Comparison of ENCODE assay signal across 8 cellular contexts in the genomic region with DNA sequence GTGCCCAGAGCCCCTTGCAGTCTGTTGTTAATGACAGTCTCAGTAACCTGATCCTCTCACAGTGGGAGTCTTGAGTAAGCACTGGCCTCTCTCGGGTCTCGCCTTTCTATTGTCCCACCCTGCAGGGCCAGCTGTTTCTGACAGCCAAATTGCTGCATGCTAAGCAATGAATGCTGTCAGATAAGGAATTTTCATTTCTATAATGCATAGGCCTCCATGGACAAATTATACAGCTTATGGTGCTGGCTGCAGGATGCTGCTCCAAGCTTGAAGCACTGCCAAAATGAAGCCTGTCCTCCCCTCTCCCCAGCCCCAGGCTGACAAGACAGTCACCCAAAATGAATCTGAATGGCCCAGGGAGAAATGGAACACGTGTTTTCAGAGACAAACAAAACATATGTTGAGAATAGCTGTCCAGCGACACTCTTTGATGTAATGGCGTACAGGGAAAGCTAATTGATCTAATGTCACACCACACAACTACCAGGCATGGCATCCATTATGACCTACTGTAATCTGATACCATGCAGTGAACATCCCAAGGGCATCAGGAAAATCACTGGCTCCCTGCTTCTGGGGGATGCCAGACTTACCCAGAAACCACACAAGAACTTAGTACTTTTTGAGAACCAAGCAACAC. TPM values are rescaled to one million over a fixed set of nuclear protein-coding genes. Genes with fewer than 3 reads are reported as not detected.
DNase-seq lines count a peak whose midpoint lies in the region; ATAC-seq, FAIRE-seq and TF ChIP-seq lines count a peak whose summit lies in the region.

No MANE protein-coding gene starts in this region.

- H3K4me3 Mint-ChIP-seq in nephron, result peak overlapping the region; percentile 52 to 80 (median 74)

- peaks cover 84% of the 10 kb centered on the region for H3K4me1 Mint-ChIP-seq in nephron

- FAIRE-seq in frontal cortex (lab: Jason Lieb, UNC), result no peak

- DNase-seq in DMS79 treated with DMSO at 0.1 percent for 48 hours (lab: John Stamatoyannopoulos, UW) (peak; percentile 82), NCI-H2227 (lab: John Stamatoyannopoulos, UW; ENCODE audit: unreplicated experiment) (peak; percentile 97), choroid plexus epithelial cell (ENCODE audit: low read depth) (peak; percentile 81), frontal cortex (ENCODE audit: low spot score in 2 of 2) (no peak)
- no peak for DNase-seq in stimulated activated CD4-positive, alpha-beta T cell treated with anti-CD3 and anti-CD28 coated beads, Interleukin-1b, Interleukin-23, amount 100 ng/mL, for 48 hours
- DNase-seq in activated CD4-positive, alpha-beta T cell treated with anti-CD3 and anti-CD28 coated beads for 4 hours, result no peak

- H3K36me3 Mint-ChIP-seq in nephron (ENCODE audit: low read depth), result peaks cover 8% of the 10 kb centered on the region

- H3K4me3 ChIP-seq in choroid plexus epithelial cell (ENCODE audit: low read depth, low read length), result no peak overlapping the region

- no peaks in the 10 kb centered on the region for H3K9me3 Mint-ChIP-seq in nephron

- H3K27ac Mint-ChIP-seq in nephron, result peak overlapping the region; percentile 96 to 99 (median 97)

- TF ChIP-seq CTCF in choroid plexus epithelial cell (conservative IDR thresholded peaks at IDR 0.05; ENCODE audit: low read depth, low read length), result no peak
- no peak for TF ChIP-seq CTCF in nephron (IDR thresholded peaks at IDR 0.05; ENCODE audit: unreplicated experiment in 3 of 3)

- ATAC-seq in HG02642 (IDR thresholded peaks at IDR 0.05; ENCODE audit: poor library complexity, unreplicated experiment), result no peak

- no peaks in the 10 kb centered on the region for H3K27me3 Mint-ChIP-seq in nephron (ENCODE audit: low read depth)

RNA-seq across cellular contexts. Expression of gene ACVR1, which starts 36.8 kb away (rescaled TPM):
- total RNA-seq in frontal cortex, result 14.7 TPM

Comparison
In these comparisons a context has a peak if more than half of its experiments do, and no peak if none do; other contexts are left out.
1. DNase-seq: peak in DMS79 treated with DMSO at 0.1 percent for 48 hours (single experiment), NCI-H2227 (single experiment) and choroid plexus epithelial cell (single experiment); none in stimulated activated CD4-positive, alpha-beta T cell treated with anti-CD3 and anti-CD28 coated beads, Interleukin-1b, Interleukin-23, amount 100 ng/mL, for 48 hours (single experiment), frontal cortex (0 of 2) and activated CD4-positive, alpha-beta T cell treated with anti-CD3 and anti-CD28 coated beads for 4 hours (0 of 2).